8 cellular contexts compared by ENCODE assay signal in genomic region chr10:69327463-69328345, GRCh38. TPM values are rescaled to one million over a fixed set of nuclear protein-coding genes. Genes with fewer than 3 reads are reported as not detected.
DNase-seq lines count a peak whose midpoint lies in the region; ATAC-seq and TF ChIP-seq lines count a peak whose summit lies in the region.

No MANE protein-coding gene starts in this region.

- H3K4me3 ChIP-seq in GM12864 (ENCODE audit: low read depth, low read length) (peak overlapping the region; percentile 39), gastroesophageal sphincter (peak overlapping the region in 1 of 2 donors; percentile 35), osteoblast (ENCODE audit: insufficient read depth, low read length) (peak overlapping the region; percentile 50)

- H3K27me3 ChIP-seq in gastroesophageal sphincter (no peaks in the 10 kb centered on the region), osteoblast (ENCODE audit: insufficient read depth, low read length) (no peaks in the 10 kb centered on the region)

- no peak for DNase-seq in GM12864 (ENCODE audit: low read depth)
- DNase-seq in H4 (ENCODE audit: low spot score), result peak; percentile 40
- peak; percentile 63 for DNase-seq in NCI-H2029 (lab: John Stamatoyannopoulos, UW)
- DNase-seq in activated naive CD4-positive, alpha-beta T cell treated with anti-CD3 and anti-CD28 coated beads for 36 hours, result peak; percentile 62
- peak; percentile 76 for DNase-seq in osteoblast (ENCODE audit: insufficient read length, low spot score, missing footprints)
- no peak for DNase-seq in NCI-H345 treated with DMSO at 0.1 percent for 48 hours (lab: John Stamatoyannopoulos, UW; ENCODE audit: unreplicated experiment)

- peaks cover 65% of the 10 kb centered on the region for H3K4me1 Mint-ChIP-seq in activated naive CD4-positive, alpha-beta T cell treated with anti-CD3 and anti-CD28 coated beads for 36 hours (ENCODE audit: low read depth)

- H3K4me2 ChIP-seq in osteoblast (ENCODE audit: insufficient read depth, low read length), result peak overlapping the region; percentile 68

- H4K20me1 ChIP-seq in osteoblast (ENCODE audit: insufficient read depth, low read length), result peaks cover 34% of the 10 kb centered on the region

- H3K36me3 Mint-ChIP-seq in activated naive CD4-positive, alpha-beta T cell treated with anti-CD3 and anti-CD28 coated beads for 36 hours (ENCODE audit: low read depth), result peaks cover 19% of the 10 kb centered on the region

- H3K4me3 Mint-ChIP-seq in activated naive CD4-positive, alpha-beta T cell treated with anti-CD3 and anti-CD28 coated beads for 36 hours, result peak overlapping the region; percentile 72

- H2AFZ ChIP-seq in osteoblast (ENCODE audit: low read length), result peak overlapping the region; percentile 66

- ATAC-seq in gastroesophageal sphincter, result peak; percentile 90
- no peak for ATAC-seq in HG03342 (IDR thresholded peaks at IDR 0.05; ENCODE audit: unreplicated experiment)

- TF ChIP-seq POLR2A in gastroesophageal sphincter (IDR thresholded peaks at IDR 0.05), result peak in 1 of 2 donors; percentile 28

- WGBS in gastroesophageal sphincter (ENCODE audit: low coverage in 1 of 2), 2 donors, result 40 to 46% methylated on average over 12 to 17 of the region's 23 CpGs

- CTCF ChIA-PET in activated naive CD4-positive, alpha-beta T cell treated with anti-CD3 and anti-CD28 coated beads for 36 hours (lab: Charles Lee), result interaction anchor here (0.6 to 1.2 kb wide), 7 partner anchors 8 to 95 kb away, joined by 3 to 5 read pairs (median 4); no protein-coding TSS in a partner anchor

- H3K4me1 ChIP-seq in gastroesophageal sphincter (peaks cover 3 to 97% (median 32%) of the 10 kb centered on the region in 3 donors), osteoblast (ENCODE audit: insufficient read depth, low read length) (peaks cover 31% of the 10 kb centered on the region)

- no peaks in the 10 kb centered on the region for H3K9me3 Mint-ChIP-seq in activated naive CD4-positive, alpha-beta T cell treated with anti-CD3 and anti-CD28 coated beads for 36 hours

- peaks cover 95% of the 10 kb centered on the region for H3K79me2 ChIP-seq in osteoblast (ENCODE audit: insufficient read depth, low read length)

- no peaks in the 10 kb centered on the region for H3K36me3 ChIP-seq in gastroesophageal sphincter
- H3K36me3 ChIP-seq in osteoblast (ENCODE audit: insufficient read depth, low read length), result peaks cover 21% of the 10 kb centered on the region

- TF ChIP-seq CTCF in GM12864 (IDR thresholded peaks at IDR 0.05; ENCODE audit: low read depth, low read length, missing control alignments), result no peak
- TF ChIP-seq CTCF in gastroesophageal sphincter (IDR thresholded peaks at IDR 0.05), result no peak
- no peak for TF ChIP-seq CTCF in osteoblast (IDR thresholded peaks at IDR 0.05; ENCODE audit: extremely low read depth, low read depth, low read length)

- H3K27ac Mint-ChIP-seq in activated naive CD4-positive, alpha-beta T cell treated with anti-CD3 and anti-CD28 coated beads for 36 hours, result peak overlapping the region; percentile 80

- H3K27ac ChIP-seq in gastroesophageal sphincter (peak overlapping the region; percentile 54 to 90 (median 84)), osteoblast (ENCODE audit: low read depth, low read length) (peak overlapping the region; percentile 78)

- intact Hi-C loops in activated naive CD4-positive, alpha-beta T cell treated with anti-CD3 and anti-CD28 coated beads for 36 hours (cut with micrococcal nuclease), result loop anchor here (1.0 kb wide), 1 partner anchor 8 kb away; no protein-coding TSS in a partner anchor

- TF ChIP-seq EP300 in gastroesophageal sphincter (IDR thresholded peaks at IDR 0.05), result no peak

- H3K27me3 Mint-ChIP-seq in activated naive CD4-positive, alpha-beta T cell treated with anti-CD3 and anti-CD28 coated beads for 36 hours (ENCODE audit: low read depth), result no peaks in the 10 kb centered on the region

- no peaks in the 10 kb centered on the region for H3K9me3 ChIP-seq in gastroesophageal sphincter
- H3K9me3 ChIP-seq in osteoblast (ENCODE audit: low read depth, low read length), result no peaks in the 10 kb centered on the region

RNA-seq across cellular contexts. Expression of gene HK1, which starts 49.4 kb away (rescaled TPM):
- 24.4 and 32.1 TPM in 2 replicates for total RNA-seq in H4 (2014; rRNA removed; shearing (Covaris generic))
- total RNA-seq in activated naive CD4-positive, alpha-beta T cell treated with anti-CD3 and anti-CD28 coated beads for 36 hours, result 100 to 1,000 TPM; 172 to 179 TPM
- total RNA-seq in gastroesophageal sphincter, result 100 to 1,000 TPM in 3 of 4 donors, 10 to 100 TPM in 1; 92.5 to 216 (median 126) TPM
- total RNA-seq in osteoblast, result 99.6 and 111 TPM in 2 replicates

Comparison
In these comparisons a context has a peak if more than half of its experiments do, and no peak if none do; other contexts are left out.
1. DNase-seq: peak in H4 (single experiment), NCI-H2029 (single experiment), activated naive CD4-positive, alpha-beta T cell treated with anti-CD3 and anti-CD28 coated beads for 36 hours (single experiment) and osteoblast (single experiment); none in GM12864 (single experiment) and NCI-H345 treated with DMSO at 0.1 percent for 48 hours (single experiment).